10 cellular contexts compared by ENCODE assay signal in the genomic region with DNA sequence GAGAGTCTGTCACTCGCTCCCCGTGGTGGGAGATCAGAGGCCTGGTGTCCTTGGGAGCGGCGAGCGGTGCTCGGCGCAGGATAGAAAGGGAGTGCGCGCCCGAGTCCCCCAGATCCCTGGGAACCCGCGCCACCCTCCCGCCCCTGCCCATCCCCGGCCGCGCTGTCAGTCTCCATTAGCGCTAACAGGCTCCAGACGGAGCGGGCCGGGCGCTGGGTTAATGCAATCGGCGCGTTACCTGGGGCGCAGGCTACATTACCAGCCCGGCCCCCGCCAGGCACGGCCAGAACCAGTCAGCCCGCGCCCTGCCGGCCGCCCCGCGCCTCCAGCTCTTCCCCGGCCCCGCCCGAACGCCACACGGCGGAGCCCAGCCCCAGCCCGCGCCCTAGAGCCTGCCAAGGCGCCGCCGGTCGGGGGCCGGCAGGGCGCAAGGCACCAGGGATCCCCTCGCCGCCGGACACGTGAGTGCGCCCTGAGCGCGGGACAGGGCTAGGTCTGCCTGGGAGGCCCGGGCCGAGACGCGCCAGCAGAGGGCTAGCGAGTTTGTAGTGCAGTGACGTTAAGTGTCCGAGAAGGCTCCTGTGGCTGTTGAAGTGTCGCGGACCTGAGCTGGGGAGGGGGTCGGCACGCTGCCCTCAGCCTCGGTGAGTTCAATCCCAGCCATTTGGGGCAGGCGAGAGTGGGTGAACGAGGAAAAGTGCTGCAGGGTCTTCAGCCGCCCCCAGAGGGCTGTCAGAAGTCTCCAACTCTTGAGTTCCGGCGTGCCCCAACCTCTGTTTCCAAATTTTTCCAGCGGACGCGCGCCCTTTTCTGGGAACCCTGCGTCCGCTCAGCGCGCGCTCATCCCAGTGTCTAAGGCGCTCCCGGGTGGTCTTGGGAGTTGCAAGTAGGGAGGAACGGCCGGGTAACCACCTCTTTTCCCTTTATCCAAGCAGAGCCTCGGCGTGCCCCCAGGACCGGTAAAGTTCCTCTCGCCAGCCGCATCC. TPM values are rescaled to one million over a fixed set of nuclear protein-coding genes. Genes with fewer than 3 reads are reported as not detected.
DNase-seq lines count a peak whose midpoint lies in the region; ATAC-seq, FAIRE-seq and TF ChIP-seq lines count a peak whose summit lies in the region.
"Had no signal": no experiment of that assay in that cellular context is flagged by ENCODE, and none has a peak within 500 bp of the region (broad histone marks: within the 10 kb centered on the region; RNA-seq: fewer than 3 reads in every experiment).

A gene (plus strand): TSS at position 280 of the 986 bp plus-strand sequence. CDS start 707 bp downstream, outside the sequence.

- peaks cover 47% of the 10 kb centered on the region for H3K27me3 Mint-ChIP-seq in type B pancreatic cell

- no peak for TF ChIP-seq POLR2A in endothelial cell of umbilical vein (IDR thresholded peaks at IDR 0.05; ENCODE audit: low read depth, low read length)

- H3K4me3 ChIP-seq in endothelial cell of umbilical vein (replicated peaks in 1 of 3; ENCODE audit: insufficient read depth in 1 of 3, low read depth in 1 of 3, low read length in 3 of 3): no peak within 1 kb of the TSS

- intact Hi-C loops in endothelial cell of umbilical vein (cut with micrococcal nuclease): no loop called here

- H3K27ac Mint-ChIP-seq in type B pancreatic cell: no peak within 1 kb of the TSS
- H3K27ac Mint-ChIP-seq: activated B cell treated with CpG ODN at 0.5 μM for 24 hours had no signal

- BruUV-seq in endothelial cell of umbilical vein (replicated peaks; lab: Mats Ljungman, UMichigan): no TSS peak

- no peak for ATAC-seq in HG02623 (IDR thresholded peaks at IDR 0.05; ENCODE audit: unreplicated experiment)
- ATAC-seq in HG03139 (IDR thresholded peaks at IDR 0.05; ENCODE audit: unreplicated experiment): no peak
- ATAC-seq in GM19324 (IDR thresholded peaks at IDR 0.05; ENCODE audit: low FRiP score, unreplicated experiment): no peak

- H3K36me3 ChIP-seq in endothelial cell of umbilical vein (ENCODE audit: control insufficient read depth in 2 of 2, extremely low read depth in 1 of 2, insufficient read depth in 2 of 2, low read length in 2 of 2): no peaks in the 10 kb centered on the region

- H3K9me3 ChIP-seq in endothelial cell of umbilical vein (replicated peaks; ENCODE audit: control insufficient read depth, insufficient read depth, low read length): no peaks in the 10 kb centered on the region

- DNase-seq in NCI-H1105 treated with DMSO at 0.1 percent for 48 hours (lab: John Stamatoyannopoulos, UW) (peak; percentile 23), endothelial cell of umbilical vein (ENCODE audit: low read depth, low spot score) (no peak), left kidney (ENCODE audit: low read depth, low spot score) (peak; percentile 72), type B pancreatic cell (ENCODE audit: extremely low spot score, unreplicated experiment) (no peak), NOMO-1 (lab: John Stamatoyannopoulos, UW; ENCODE audit: unreplicated experiment in 2 of 2) (no peak)
- DNase-seq: activated B cell treated with CpG ODN at 0.5 μM for 24 hours; NK-92 treated with Interleukin-12 subunit alpha and Interleukin-12 subunit beta, amount 100 ng/mL, for 24 hours had no signal

- no peak within 1 kb of the TSS for H3K9ac ChIP-seq in endothelial cell of umbilical vein (replicated peaks; ENCODE audit: extremely low read depth, insufficient read depth, low read length)

- H3K4me2 ChIP-seq in endothelial cell of umbilical vein (ENCODE audit: insufficient read depth, low read length): no peak within 1 kb of the TSS

- H3K4me1 ChIP-seq in endothelial cell of umbilical vein (ENCODE audit: control insufficient read depth, extremely low read depth, insufficient read depth, low read length): no peaks in the 10 kb centered on the region

- peak within 1 kb of the TSS; percentile 89 for H3K4me3 Mint-ChIP-seq in type B pancreatic cell
- H3K4me3 Mint-ChIP-seq: activated B cell treated with CpG ODN at 0.5 μM for 24 hours had no signal

- CTCF ChIA-PET in endothelial cell of umbilical vein (lab: Charles Lee): interaction anchor here (1.9 kb wide), 1 partner anchor 12 kb away, joined by 4 read pairs; no protein-coding TSS in a partner anchor

- TF ChIP-seq CTCF in endothelial cell of umbilical vein (IDR thresholded peaks at IDR 0.05; ENCODE audit: extremely low read depth in 1 of 2, insufficient read depth in 1 of 2, low read depth in 1 of 2, low read length in 2 of 2) (peak in 1 of 2 donors; percentile 22), type B pancreatic cell (conservative IDR thresholded peaks at IDR 0.05) (peak; percentile 44)

- H3K79me2 ChIP-seq in endothelial cell of umbilical vein (ENCODE audit: control insufficient read depth, insufficient read depth, low read length): no peaks in the 10 kb centered on the region

- H3K4me1 Mint-ChIP-seq in type B pancreatic cell (ENCODE audit: unreplicated experiment): peaks cover 26% of the 10 kb centered on the region
- H3K4me1 Mint-ChIP-seq: activated B cell treated with CpG ODN at 0.5 μM for 24 hours had no signal

- dilution Hi-C loops in endothelial cell of umbilical vein (cut with MboI; ENCODE audit: extremely low pct_ligation_motif_present, low sequenced_read_pairs): no loop called here

- no peak within 1 kb of the TSS for H2AFZ ChIP-seq in endothelial cell of umbilical vein (ENCODE audit: low read depth, low read length)

- H3K27ac ChIP-seq in endothelial cell of umbilical vein (ENCODE audit: insufficient read depth, low read depth, low read length): no peak within 1 kb of the TSS

- POLR2A ChIA-PET in endothelial cell of umbilical vein (lab: Charles Lee): no interaction called here

- no peaks in the 10 kb centered on the region for H3K9me1 ChIP-seq in endothelial cell of umbilical vein (replicated peaks; ENCODE audit: control insufficient read depth, extremely low read depth, insufficient read depth, low read length)

- H4K20me1 ChIP-seq in endothelial cell of umbilical vein (replicated peaks; ENCODE audit: control insufficient read depth, extremely low read depth, insufficient read depth, low read length): no peaks in the 10 kb centered on the region

- H3K27me3 ChIP-seq in endothelial cell of umbilical vein (ENCODE audit: control insufficient read depth in 2 of 2, insufficient read depth in 2 of 2, low read length in 2 of 2): peaks cover 49 to 50% of the 10 kb centered on the region in 2 experiments

- no peak for FAIRE-seq in endothelial cell of umbilical vein (lab: Jason Lieb, UNC)

- peaks cover 4% of the 10 kb centered on the region for H3K36me3 Mint-ChIP-seq in type B pancreatic cell

- no peaks in the 10 kb centered on the region for H3K9me3 Mint-ChIP-seq in type B pancreatic cell
- H3K9me3 Mint-ChIP-seq: activated B cell treated with CpG ODN at 0.5 μM for 24 hours had no signal

TF ChIP-seq in endothelial cell of umbilical vein, 7 proteins besides CTCF, POLR2A, EP300 and RAD21:
- TF ChIP-seq EZH2 (IDR thresholded peaks at IDR 0.05; ENCODE audit: borderline replicate concordance, low read depth, low read length, severe bottlenecking): peak; percentile 67
- no peak for TF ChIP-seq JUN (IDR thresholded peaks at IDR 0.05; ENCODE audit: borderline replicate concordance, insufficient read depth, insufficient read length, low read depth)
- TF ChIP-seq, protein P1, sequence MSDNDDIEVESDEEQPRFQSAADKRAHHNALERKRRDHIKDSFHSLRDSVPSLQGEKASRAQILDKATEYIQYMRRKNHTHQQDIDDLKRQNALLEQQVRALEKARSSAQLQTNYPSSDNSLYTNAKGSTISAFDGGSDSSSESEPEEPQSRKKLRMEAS (IDR thresholded peaks at IDR 0.05; ENCODE audit: insufficient read depth, insufficient read length): no peak
- no peak for TF ChIP-seq GATA2 (IDR thresholded peaks at IDR 0.05; ENCODE audit: insufficient read depth, insufficient read length, low read depth, low read length)
- TF ChIP-seq MYC (IDR thresholded peaks at IDR 0.05; ENCODE audit: low read depth, low read length): no peak
- no peak for TF ChIP-seq FOS (IDR thresholded peaks at IDR 0.05; ENCODE audit: borderline replicate concordance, insufficient read depth, low read length)

RNA-seq across cellular contexts. Expression of the gene that starts here (rescaled TPM):
- total RNA-seq in endothelial cell of umbilical vein (not detected in 2 replicates), type B pancreatic cell (ENCODE audit: low replicate concordance) (5.7 and 12.7 TPM in 2 replicates)
- not detected in 2 replicates for polyA plus RNA-seq in endothelial cell of umbilical vein
- not detected in 2 replicates for polyA plus RNA-seq in endothelial cell of umbilical vein (2011; cell fraction: cytosol; rRNA removed)
- polyA plus RNA-seq in endothelial cell of umbilical vein (2011; cell fraction: nucleus; rRNA removed): not detected in 2 replicates
- polyA plus RNA-seq in endothelial cell of umbilical vein (2012): not detected in 2 replicates
- polyA minus RNA-seq in endothelial cell of umbilical vein: not detected in 2 replicates
- not detected for polyA minus RNA-seq in endothelial cell of umbilical vein (2011; cell fraction: cytosol; rRNA and poly(A)+ RNA removed)
- not detected in 2 replicates for polyA minus RNA-seq in endothelial cell of umbilical vein (2011; cell fraction: nucleus; rRNA and poly(A)+ RNA removed)
- total RNA-seq: activated B cell treated with CpG ODN at 0.5 μM for 24 hours had no signal

Comparison
In these comparisons a context has a peak if more than half of its experiments do, and no peak if none do; other contexts are left out.
1. DNase-seq: peak in NCI-H1105 treated with DMSO at 0.1 percent for 48 hours (single experiment) and left kidney (single experiment); none in endothelial cell of umbilical vein (single experiment), type B pancreatic cell (single experiment) and NOMO-1 (0 of 2).